1 cellular context compared by ENCODE assay signal in genomic region chr2:234528410-234529150, GRCh38.
TF ChIP-seq lines count a peak whose summit lies in the region.

No MANE protein-coding gene starts in this region.

TF ChIP-seq in HCT116, 20 proteins besides CTCF, POLR2A, EP300 and RAD21 (continued from another document):
- TF ChIP-seq ZBTB33 (IDR thresholded peaks at IDR 0.05; ENCODE audit: extremely low read depth, insufficient replicate concordance, low read length) (no peak), POLR2AphosphoS5 (IDR thresholded peaks at IDR 0.05; ENCODE audit: low read depth, low read length) (no peak)
